ENCODE assay signal across 21 cellular contexts in the genomic region with DNA sequence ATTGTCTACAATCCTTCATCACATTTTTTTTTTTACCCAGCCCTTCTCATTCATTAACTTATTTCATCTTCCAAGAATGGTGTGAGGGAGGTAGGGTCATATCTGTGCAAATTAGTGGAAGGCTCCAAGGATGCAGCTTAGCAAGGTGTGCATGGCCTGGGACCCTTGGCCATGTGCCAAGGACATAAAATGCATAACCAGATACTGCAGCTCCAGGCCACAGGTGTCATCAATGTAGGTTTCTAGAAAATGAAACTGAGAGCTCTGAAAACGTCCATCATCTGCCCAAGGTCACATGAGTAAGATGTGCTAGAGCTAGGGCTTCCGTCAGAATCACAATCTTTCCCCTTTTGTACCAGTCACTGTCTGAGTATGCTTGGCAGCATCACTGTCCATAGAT.
A peak's percentile ranks its signal among the peaks of the same experiment; 100 is the strongest.
DNase-seq lines count a peak whose midpoint lies in the region; ATAC-seq and TF ChIP-seq lines count a peak whose summit lies in the region.
"Had no signal": no experiment of that assay in that cellular context is flagged by ENCODE, and none has a peak within 500 bp of the region (broad histone marks: within the 10 kb centered on the region; RNA-seq: fewer than 3 reads in every experiment).

No MANE protein-coding gene starts in this region.

- ATAC-seq in GM19023 (IDR thresholded peaks at IDR 0.05; ENCODE audit: unreplicated experiment) = peak; percentile 71
- ATAC-seq in HG03095 (IDR thresholded peaks at IDR 0.05; ENCODE audit: unreplicated experiment) = peak; percentile 82
- ATAC-seq: stimulated activated naive CD8-positive, alpha-beta T cell treated with anti-CD3 and anti-CD28 coated beads, Interleukin-15, amount 100 ng/mL, for 72 hours had no signal

- no peak for TF ChIP-seq CTCF in GM13977 (IDR thresholded peaks at IDR 0.05; ENCODE audit: extremely low read depth, insufficient read depth, missing control alignments)

- DNase-seq in GM13977 (ENCODE audit: low spot score) = peak; percentile 26
- DNase-seq in amniotic epithelial cell (ENCODE audit: low read depth) = peak; percentile 46
- no peak for DNase-seq in islet precursor cell
- DNase-seq in NCI-H82 treated with DMSO at 0.1 percent for 48 hours (lab: John Stamatoyannopoulos, UW; ENCODE audit: unreplicated experiment) = no peak
- no peak for DNase-seq in epidermal melanocyte (ENCODE audit: insufficient read length, low spot score)
- DNase-seq: activated CD4-positive, alpha-beta memory T cell treated with anti-CD3 and anti-CD28 coated beads for 36 hours; activated effector memory CD4-positive, alpha-beta T cell treated with Interleukin-2 at 50 U/mL for 16 hours; activated naive CD8-positive, alpha-beta T cell treated with anti-CD3 and anti-CD28 coated beads, Interleukin-2, amount 10 ng/mL, durations not matched to agents 7 days and 5 days; cerebellar nuclear complex; dorsolateral prefrontal cortex; MV-4-11; NCI-H1694 treated with DMSO at 0.1 percent for 48 hours; NCI-H2227 treated with DMSO at 0.1 percent for 48 hours; NK-92 treated with Interleukin-12 subunit alpha and Interleukin-12 subunit beta, amount 100 ng/mL, for 24 hours; SIG-M5; sigmoid colon; stimulated activated CD4-positive, alpha-beta T cell treated with anti-CD3 and anti-CD28 coated beads, Interleukin-15, amount 100 ng/mL, for 24 hours; stimulated activated naive CD8-positive, alpha-beta T cell treated with anti-CD3 and anti-CD28 coated beads, Interleukin-15, amount 100 ng/mL, for 72 hours; thyroid gland had no signal

- in situ Hi-C loops in GM13977 (cut with MboI; ENCODE audit: low pct_unique_long_range_greater_than_20kb, low sequenced_read_pairs, unreplicated experiment) = no loop called here

Comparison
In these comparisons a context has a peak if more than half of its experiments do, and no peak if none do; other contexts are left out.
1. DNase-seq: peak in GM13977 (single experiment) and amniotic epithelial cell (single experiment); none in islet precursor cell (single experiment), NCI-H82 treated with DMSO at 0.1 percent for 48 hours (single experiment) and epidermal melanocyte (single experiment).